11 cellular contexts compared by ENCODE assay signal in genomic region chr3:49806838-49807237, GRCh38. TPM values are rescaled to one million over a fixed set of nuclear protein-coding genes. Genes with fewer than 3 reads are reported as not detected.
DNase-seq lines count a peak whose midpoint lies in the region; ATAC-seq and TF ChIP-seq lines count a peak whose summit lies in the region.
"Had no signal": no experiment of that assay in that cellular context is flagged by ENCODE, and none has a peak within 500 bp of the region (broad histone marks: within the 10 kb centered on the region; RNA-seq: fewer than 3 reads in every experiment).

No MANE protein-coding gene starts in this region.

- peaks cover 3 to 46% (median 3%) of the 10 kb centered on the region in 3 donors for H3K36me3 Mint-ChIP-seq in CD8-positive, alpha-beta memory T cell
- no peaks in the 10 kb centered on the region for H3K36me3 Mint-ChIP-seq in endodermal cell (ENCODE audit: low read depth)

- no peaks in the 10 kb centered on the region for H3K9me3 ChIP-seq in CD8-positive, alpha-beta memory T cell (ENCODE audit: low read length)
- H3K9me3 ChIP-seq in Karpas-422 (ENCODE audit: low read length) (no peaks in the 10 kb centered on the region), endodermal cell (ENCODE audit: control insufficient read depth, low read length) (no peaks in the 10 kb centered on the region), gastrocnemius medialis (no peaks in the 10 kb centered on the region)
- H3K9me3 ChIP-seq: Caco-2 had no signal

- peaks cover 38% of the 10 kb centered on the region for H3K4me1 ChIP-seq in CD8-positive, alpha-beta memory T cell (ENCODE audit: insufficient read depth, low read length)
- H3K4me1 ChIP-seq in Karpas-422 (ENCODE audit: low read length) = peaks cover 49% of the 10 kb centered on the region
- no peaks in the 10 kb centered on the region for H3K4me1 ChIP-seq in endodermal cell (ENCODE audit: control insufficient read depth, insufficient read depth, low read length)
- peaks cover 40 to 45% of the 10 kb centered on the region in 2 donors for H3K4me1 ChIP-seq in gastrocnemius medialis
- H3K4me1 ChIP-seq: Caco-2 had no signal

- ATAC-seq in gastrocnemius medialis = no peak

- no peak for DNase-seq in CD8-positive, alpha-beta memory T cell
- DNase-seq in Karpas-422 (no peak), endodermal cell (no peak), gastrocnemius medialis (no peak), DMS79 (lab: John Stamatoyannopoulos, UW) (no peak), DMS114 treated with DMSO at 0.1 percent for 48 hours (lab: John Stamatoyannopoulos, UW; ENCODE audit: unreplicated experiment) (no peak), globus pallidus (ENCODE audit: low spot score) (no peak)
- DNase-seq in NK-92 treated with Interleukin-12 subunit alpha and Interleukin-12 subunit beta, amount 100 ng/mL, for 24 hours (lab: John Stamatoyannopoulos, UW) = no peak
- DNase-seq: activated effector memory CD4-positive, alpha-beta T cell treated with anti-CD3 and anti-CD28 coated beads, Interleukin-2, amount 50 U/mL, for 16 hours; Caco-2 had no signal

- no peaks in the 10 kb centered on the region for H3K9me2 ChIP-seq in Karpas-422 (replicated peaks; ENCODE audit: insufficient read depth, low read length)

- H3K79me2 ChIP-seq in Karpas-422 (ENCODE audit: low read length) = no peaks in the 10 kb centered on the region

- H3K27me3 ChIP-seq in CD8-positive, alpha-beta memory T cell (ENCODE audit: insufficient read depth, low read length, poor library complexity, severe bottlenecking) = no peaks in the 10 kb centered on the region
- H3K27me3 ChIP-seq in Karpas-422 (ENCODE audit: low read length) (no peaks in the 10 kb centered on the region), endodermal cell (ENCODE audit: control insufficient read depth, insufficient read depth, low read length, poor library complexity, severe bottlenecking) (peaks cover 36% of the 10 kb centered on the region), gastrocnemius medialis (no peaks in the 10 kb centered on the region)

- TF ChIP-seq POLR2A in gastrocnemius medialis (IDR thresholded peaks at IDR 0.05) = no peak

- peaks cover 0 to 2% (median 0%) of the 10 kb centered on the region in 5 donors for H3K9me3 Mint-ChIP-seq in CD8-positive, alpha-beta memory T cell
- H3K9me3 Mint-ChIP-seq in endodermal cell = no peaks in the 10 kb centered on the region

- peaks cover 38 to 73% (median 49%) of the 10 kb centered on the region in 3 donors for H3K4me1 Mint-ChIP-seq in CD8-positive, alpha-beta memory T cell
- H3K4me1 Mint-ChIP-seq in endodermal cell = peaks cover 11% of the 10 kb centered on the region

- 88 to 100% methylated on average over 1 to 2 of the region's 2 CpGs for WGBS in endodermal cell (ENCODE audit: insufficient coverage in 1 of 2, insufficient read length in 1 of 2), 2 experiments

- no peaks in the 10 kb centered on the region for H3K27me3 Mint-ChIP-seq in CD8-positive, alpha-beta memory T cell
- peaks cover 31% of the 10 kb centered on the region for H3K27me3 Mint-ChIP-seq in endodermal cell (ENCODE audit: insufficient read depth)

- peak overlapping the region; percentile 24 for H3K27ac ChIP-seq in CD8-positive, alpha-beta memory T cell (ENCODE audit: low read depth, low read length)
- H3K27ac ChIP-seq in Karpas-422 (ENCODE audit: low read length) (no peak overlapping the region), endodermal cell (ENCODE audit: low read depth, low read length) (peak overlapping the region; percentile 70), gastrocnemius medialis (peak overlapping the region; percentile 89 to 97 (median 93))

- CTCF ChIA-PET in CD8-positive, alpha-beta memory T cell (lab: Charles Lee) = interaction anchor here (0.9 to 12.4 kb wide), 5 partner anchors 10 to 103 kb away, joined by 3 to 246 read pairs (median 3); no protein-coding TSS in a partner anchor

- H3K4me3 Mint-ChIP-seq in CD8-positive, alpha-beta memory T cell = peak overlapping the region in 1 of 7 donors; percentile 44
- no peak overlapping the region for H3K4me3 Mint-ChIP-seq in endodermal cell

- TF ChIP-seq CTCF in endodermal cell (conservative IDR thresholded peaks at IDR 0.05) = no peak
- TF ChIP-seq CTCF in gastrocnemius medialis (IDR thresholded peaks at IDR 0.05 in 4 of 5, conservative IDR thresholded peaks at IDR 0.05 in 1 of 5) = no peak

- peak overlapping the region; percentile 99 for H3K4me2 ChIP-seq in Karpas-422 (ENCODE audit: low read depth, low read length, poor library complexity, severe bottlenecking)

- no peaks in the 10 kb centered on the region for H4K20me1 ChIP-seq in Karpas-422 (ENCODE audit: insufficient read depth, low read depth, low read length)

- H2AFZ ChIP-seq in Karpas-422 (ENCODE audit: low read length) = no peak overlapping the region

- H3K4me3 ChIP-seq in CD8-positive, alpha-beta memory T cell (ENCODE audit: low read length) = peak overlapping the region; percentile 34
- H3K4me3 ChIP-seq in Karpas-422 (ENCODE audit: low read length) = peak overlapping the region; percentile 27; the same call in 1 of the 2 replicates
- H3K4me3 ChIP-seq in endodermal cell (ENCODE audit: low read length) = no peak overlapping the region
- H3K4me3 ChIP-seq in gastrocnemius medialis = no peak overlapping the region

- H3K36me3 ChIP-seq in CD8-positive, alpha-beta memory T cell (ENCODE audit: insufficient read depth, low read length) = peaks cover 18% of the 10 kb centered on the region
- H3K36me3 ChIP-seq in Karpas-422 (ENCODE audit: insufficient read depth, low read length) = no peaks in the 10 kb centered on the region
- no peaks in the 10 kb centered on the region for H3K36me3 ChIP-seq in endodermal cell (ENCODE audit: control insufficient read depth, insufficient read depth, low read length)
- H3K36me3 ChIP-seq in gastrocnemius medialis = no peaks in the 10 kb centered on the region

- intact Hi-C loops in gastrocnemius medialis (cut with DNase I; ENCODE audit: low total_unique reads) = no loop called here

- in situ Hi-C loops in gastrocnemius medialis (cut with MboI; ENCODE audit: low sequenced_read_pairs in 4 of 4) = loop anchor here in 1 of 4 donors (5.0 kb wide), 1 partner anchor 35 kb away; no protein-coding TSS in a partner anchor

- POLR2A ChIA-PET in CD8-positive, alpha-beta memory T cell (lab: Charles Lee) = interaction anchor here (0.6 kb wide), 2 partner anchors 32 to 50 kb away, joined by 4 to 7 read pairs; no protein-coding TSS in a partner anchor

- H3K9ac ChIP-seq in Karpas-422 (ENCODE audit: low read length) = peak overlapping the region; percentile 61
- H3K9ac ChIP-seq in endodermal cell (ENCODE audit: extremely low read depth, low read length, poor library complexity, severe bottlenecking) = no peak overlapping the region

- H3K27ac Mint-ChIP-seq in CD8-positive, alpha-beta memory T cell = peak overlapping the region in 6 of 8 donors; percentile 29 to 80 (median 66)
- peak overlapping the region; percentile 55 for H3K27ac Mint-ChIP-seq in endodermal cell

RNA-seq across cellular contexts. Expression of gene INKA1, which starts 3.8 kb away (rescaled TPM):
- 1 to 10 TPM; 1.1 to 1.7 TPM for total RNA-seq in CD8-positive, alpha-beta memory T cell
- polyA plus RNA-seq in CD8-positive, alpha-beta memory T cell = 1.1 TPM
- 5.7 and 9.8 TPM in 2 replicates for total RNA-seq in Karpas-422 (2014; rRNA removed; shearing (Covaris generic); ENCODE audit: low replicate concordance)
- total RNA-seq in endodermal cell = not detected
- 1.9 TPM for polyA plus RNA-seq in endodermal cell (2013, experiment 1 of 2)
- 3.0 TPM for polyA plus RNA-seq in endodermal cell (2013, experiment 2 of 2)
- 10 to 100 TPM in 1 of 4 donors, 1 to 10 TPM in 2, not detected in 1; 1.1 to 10.9 (median 5.2) TPM for total RNA-seq in gastrocnemius medialis
- total RNA-seq: Caco-2 had no signal

RNA-seq across cellular contexts. Expression of gene UBA7, which starts 6.9 kb away (rescaled TPM):
- 10 to 100 TPM; 57.8 to 58.3 TPM for total RNA-seq in CD8-positive, alpha-beta memory T cell
- 40.7 TPM for polyA plus RNA-seq in CD8-positive, alpha-beta memory T cell
- total RNA-seq in Karpas-422 (2014; rRNA removed; shearing (Covaris generic); ENCODE audit: low replicate concordance) = 10.5 and 24.4 TPM in 2 replicates
- total RNA-seq in endodermal cell = 1 to 10 TPM; 1.0 to 3.4 TPM
- polyA plus RNA-seq in endodermal cell (2013, experiment 1 of 2) = 3.4 TPM
- polyA plus RNA-seq in endodermal cell (2013, experiment 2 of 2) = 3.6 TPM
- total RNA-seq in gastrocnemius medialis = 10 to 100 TPM in 1 of 4 donors, 1 to 10 TPM in 3; 3.5 to 16.1 (median 5.1) TPM

RNA-seq across cellular contexts. Expression of gene CDHR4, which starts 7.2 kb away (rescaled TPM):
- not detected for total RNA-seq in CD8-positive, alpha-beta memory T cell
- not detected for polyA plus RNA-seq in CD8-positive, alpha-beta memory T cell
- not detected in 2 replicates for total RNA-seq in Karpas-422 (2014; rRNA removed; shearing (Covaris generic); ENCODE audit: low replicate concordance)
- total RNA-seq in endodermal cell (not detected), gastrocnemius medialis (not detected)
- polyA plus RNA-seq in endodermal cell (2013, experiment 1 of 2) = not detected
- not detected for polyA plus RNA-seq in endodermal cell (2013, experiment 2 of 2)
- total RNA-seq: Caco-2, HT1080 had no signal

RNA-seq across cellular contexts. Expression of gene IP6K1, which starts 20.5 kb away (rescaled TPM):
- 10 to 100 TPM; 37.1 to 47.5 TPM for total RNA-seq in CD8-positive, alpha-beta memory T cell
- 26.1 TPM for polyA plus RNA-seq in CD8-positive, alpha-beta memory T cell
- total RNA-seq in Karpas-422 (2014; rRNA removed; shearing (Covaris generic); ENCODE audit: low replicate concordance) = 22.3 and 27.3 TPM in 2 replicates
- total RNA-seq in endodermal cell (10 to 100 TPM; 45.8 to 49.8 TPM), gastrocnemius medialis (10 to 100 TPM; 13.5 to 22.2 (median 19.5) TPM)
- 32.6 TPM for polyA plus RNA-seq in endodermal cell (2013, experiment 1 of 2)
- polyA plus RNA-seq in endodermal cell (2013, experiment 2 of 2) = 31.4 TPM

RNA-seq across cellular contexts. Expression of gene TRAIP, which starts 49.5 kb away (rescaled TPM):
- total RNA-seq in CD8-positive, alpha-beta memory T cell = 10 to 100 TPM; 21.9 to 22.9 TPM
- 1.9 TPM for polyA plus RNA-seq in CD8-positive, alpha-beta memory T cell
- total RNA-seq in Karpas-422 (2014; rRNA removed; shearing (Covaris generic); ENCODE audit: low replicate concordance) = 5.9 and 9.2 TPM in 2 replicates
- total RNA-seq in endodermal cell (10 to 100 TPM; 22.3 to 32.8 TPM), gastrocnemius medialis (1 to 10 TPM in 3 of 4 donors, under 1 TPM in 1; 0.36 to 4.2 (median 1.1) TPM)
- 26.8 TPM for polyA plus RNA-seq in endodermal cell (2013, experiment 1 of 2)
- polyA plus RNA-seq in endodermal cell (2013, experiment 2 of 2) = 22.5 TPM

Comparison
In these comparisons a context has a peak if more than half of its experiments do, and no peak if none do; other contexts are left out.
1. H3K4me3 ChIP-seq: peak in CD8-positive, alpha-beta memory T cell (single experiment) and Karpas-422 (single experiment); none in endodermal cell (single experiment) and gastrocnemius medialis (0 of 4).